ENCODE assay signal across 14 cellular contexts in the genomic region with DNA sequence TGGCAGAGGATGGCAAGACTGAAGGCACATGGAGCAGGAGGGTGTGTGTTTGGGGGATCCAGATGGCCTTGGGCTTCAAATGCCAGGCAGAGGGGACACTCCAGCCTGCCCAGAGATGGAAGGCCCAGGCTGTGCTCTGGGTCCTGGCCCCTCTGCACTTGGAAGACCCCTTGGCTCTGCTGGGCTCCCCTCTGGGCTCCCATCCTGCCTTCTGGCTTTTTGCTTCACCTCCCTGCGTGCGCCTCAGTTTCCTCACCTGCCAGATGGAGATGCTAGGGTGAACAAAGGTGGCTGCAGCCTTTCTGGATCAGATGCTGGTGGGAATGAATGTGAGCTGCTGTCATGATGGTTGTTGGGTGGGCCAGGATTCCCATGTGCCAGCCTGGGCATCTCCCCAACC. TPM values are rescaled to one million over a fixed set of nuclear protein-coding genes. Genes with fewer than 3 reads are reported as not detected.
DNase-seq lines count a peak whose midpoint lies in the region; ATAC-seq and TF ChIP-seq lines count a peak whose summit lies in the region.
"Had no signal": no experiment of that assay in that cellular context is flagged by ENCODE, and none has a peak within 500 bp of the region (broad histone marks: within the 10 kb centered on the region; RNA-seq: fewer than 3 reads in every experiment).

No MANE protein-coding gene starts in this region.

- no peak for ATAC-seq in effector memory CD8-positive, alpha-beta T cell (replicated peaks)

- DNase-seq in T-helper 2 cell treated with Interferon-gamma antibody and Interleukin-4, amounts not matched to agents 5 μg/mL and 100 μg/mL, for 36 hours (ENCODE audit: low spot score), result no peak
- DNase-seq in T-helper 2 cell, result no peak
- DNase-seq in RWPE1 (ENCODE audit: low spot score), result no peak
- no peak for DNase-seq in dorsolateral prefrontal cortex
- no peak for DNase-seq in effector memory CD8-positive, alpha-beta T cell
- no peak for DNase-seq in T1000 (lab: John Stamatoyannopoulos, UW)
- no peak for DNase-seq in UCSD-AML1 (lab: John Stamatoyannopoulos, UW; ENCODE audit: unreplicated experiment)
- DNase-seq: 8988T; activated T-cell treated with anti-CD3 and anti-CD28 coated beads, Interleukin-2, amount 50 U/mL, for 1 hour; brain microvascular endothelial cell; GF-D8; WERI-Rb-1 had no signal

- POLR2A ChIA-PET in RWPE1 (lab: Yijun Ruan, JAX; ENCODE audit: low non-redundant PET), result no interaction called here

- peaks cover 4 to 5% (median 5%) of the 10 kb centered on the region in 3 donors for H3K36me3 ChIP-seq in skeletal muscle tissue (ENCODE audit: control insufficient read depth in 3 of 3, insufficient read depth in 3 of 3, low read length in 3 of 3)

- H3K9me3 Mint-ChIP-seq in T-helper 2 cell treated with Interferon-gamma antibody and Interleukin-4, amounts not matched to agents 5 μg/mL and 100 μg/mL, for 36 hours, result no peaks in the 10 kb centered on the region
- no peaks in the 10 kb centered on the region for H3K9me3 Mint-ChIP-seq in effector memory CD8-positive, alpha-beta T cell

- intact Hi-C loops in dorsolateral prefrontal cortex (cut with DNase I), result no loop called here

- peak overlapping the region; percentile 80 for H3K4me3 Mint-ChIP-seq in T-helper 2 cell treated with Interferon-gamma antibody and Interleukin-4, amounts not matched to agents 5 μg/mL and 100 μg/mL, for 36 hours
- H3K4me3 Mint-ChIP-seq in effector memory CD8-positive, alpha-beta T cell, result peak overlapping the region in 1 of 2 donors; percentile 70

- peak overlapping the region in 23 of 59 donors; percentile 2 to 95 (median 86) for H3K4me3 ChIP-seq in dorsolateral prefrontal cortex
- peak overlapping the region in 2 of 3 donors; percentile 13 to 19 for H3K4me3 ChIP-seq in skeletal muscle tissue (ENCODE audit: low read length in 3 of 3)
- H3K4me3 ChIP-seq: SK-N-MC had no signal

- H3K27ac ChIP-seq in RWPE1 (peak overlapping the region; percentile 82), dorsolateral prefrontal cortex (peak overlapping the region in 44 of 59 donors; percentile 20 to 94 (median 82)), skeletal muscle tissue (ENCODE audit: low read depth, low read length) (peak overlapping the region; percentile 93)
- H3K27ac ChIP-seq: brain microvascular endothelial cell, SK-N-MC, WERI-Rb-1 had no signal

- H3K27ac Mint-ChIP-seq in T-helper 2 cell treated with Interferon-gamma antibody and Interleukin-4, amounts not matched to agents 5 μg/mL and 100 μg/mL, for 36 hours, result peak overlapping the region; percentile 86
- peak overlapping the region in 1 of 2 donors; percentile 80 for H3K27ac Mint-ChIP-seq in effector memory CD8-positive, alpha-beta T cell

- peaks cover 76 to 79% (median 77%) of the 10 kb centered on the region in 3 donors for H3K4me1 ChIP-seq in skeletal muscle tissue (ENCODE audit: control insufficient read depth in 3 of 3, insufficient read depth in 3 of 3, low read length in 3 of 3)

- TF ChIP-seq CTCF in RWPE1 (conservative IDR thresholded peaks at IDR 0.05; ENCODE audit: low read depth) (no peak), dorsolateral prefrontal cortex (IDR thresholded peaks at IDR 0.05 in 54 of 56, conservative IDR thresholded peaks at IDR 0.05 in 2 of 56; ENCODE audit: low read depth in 1 of 56, partially characterized antibody in 56 of 56) (no peak)

- CTCF ChIA-PET in RWPE1 (lab: Yijun Ruan, JAX), result interaction anchor here (0.6 kb wide), 1 partner anchor 414 kb away, joined by 4 read pairs; no protein-coding TSS in a partner anchor

- no peaks in the 10 kb centered on the region for H3K9me3 ChIP-seq in skeletal muscle tissue (ENCODE audit: control insufficient read depth in 3 of 3, low read length in 3 of 3)

- no peaks in the 10 kb centered on the region for H3K36me3 Mint-ChIP-seq in T-helper 2 cell treated with Interferon-gamma antibody and Interleukin-4, amounts not matched to agents 5 μg/mL and 100 μg/mL, for 36 hours (ENCODE audit: low read depth)
- peaks cover 39% of the 10 kb centered on the region for H3K36me3 Mint-ChIP-seq in effector memory CD8-positive, alpha-beta T cell (ENCODE audit: insufficient read depth)

- H3K4me1 Mint-ChIP-seq in T-helper 2 cell treated with Interferon-gamma antibody and Interleukin-4, amounts not matched to agents 5 μg/mL and 100 μg/mL, for 36 hours (ENCODE audit: low read depth), result peaks cover 42% of the 10 kb centered on the region
- H3K4me1 Mint-ChIP-seq in effector memory CD8-positive, alpha-beta T cell (ENCODE audit: low read depth in 2 of 2), result peaks cover 28 to 40% of the 10 kb centered on the region in 2 donors

- no peaks in the 10 kb centered on the region for H3K27me3 Mint-ChIP-seq in T-helper 2 cell treated with Interferon-gamma antibody and Interleukin-4, amounts not matched to agents 5 μg/mL and 100 μg/mL, for 36 hours (ENCODE audit: low read depth)
- H3K27me3 Mint-ChIP-seq in effector memory CD8-positive, alpha-beta T cell, result no peaks in the 10 kb centered on the region

- no peaks in the 10 kb centered on the region for H3K27me3 ChIP-seq in dorsolateral prefrontal cortex
- H3K27me3 ChIP-seq in skeletal muscle tissue (ENCODE audit: control insufficient read depth in 3 of 3, insufficient read depth in 3 of 3, low read length in 3 of 3), result no peaks in the 10 kb centered on the region
- H3K27me3 ChIP-seq: brain microvascular endothelial cell had no signal

- H3K9ac ChIP-seq in skeletal muscle tissue (ENCODE audit: low read depth in 1 of 3, low read length in 3 of 3), result peak overlapping the region; percentile 33 to 92 (median 53)

RNA-seq across cellular contexts. Expression of a gene that starts 3.0 kb away (rescaled TPM):
- 100 to 1,000 TPM in 118 of 120 experiments, 10 to 100 TPM in 2; 90.3 to 278 (median 166) TPM for total RNA-seq in dorsolateral prefrontal cortex
- total RNA-seq in skeletal muscle tissue, result 14.6 TPM
